ENCODE assay signal across 1 cellular context in the genomic region with DNA sequence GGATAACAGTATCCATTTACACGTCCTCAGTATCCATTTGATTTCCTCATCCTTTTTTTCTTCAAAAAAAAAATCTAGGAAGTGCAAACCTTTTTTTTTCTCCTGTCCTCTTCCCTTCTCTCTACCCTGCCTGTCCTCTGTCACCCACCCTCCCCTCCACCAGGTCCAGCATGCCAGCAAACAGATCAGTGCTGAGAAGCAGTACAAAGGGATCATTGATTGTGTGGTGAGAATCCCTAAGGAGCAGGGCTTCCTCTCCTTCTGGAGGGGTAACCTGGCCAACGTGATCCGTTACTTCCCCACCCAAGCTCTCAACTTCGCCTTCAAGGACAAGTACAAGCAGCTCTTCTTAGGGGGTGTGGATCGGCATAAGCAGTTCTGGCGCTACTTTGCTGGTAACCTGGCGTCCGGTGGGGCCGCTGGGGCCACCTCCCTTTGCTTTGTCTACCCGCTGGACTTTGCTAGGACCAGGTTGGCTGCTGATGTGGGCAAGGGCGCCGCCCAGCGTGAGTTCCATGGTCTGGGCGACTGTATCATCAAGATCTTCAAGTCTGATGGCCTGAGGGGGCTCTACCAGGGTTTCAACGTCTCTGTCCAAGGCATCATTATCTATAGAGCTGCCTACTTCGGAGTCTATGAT.
TF ChIP-seq lines count a peak whose summit lies in the region.

No MANE protein-coding gene starts in this region.

TF ChIP-seq in WTC11, 78 proteins besides CTCF, POLR2A, EP300 and RAD21 (continued from another document):
- TF ChIP-seq, protein P1, sequence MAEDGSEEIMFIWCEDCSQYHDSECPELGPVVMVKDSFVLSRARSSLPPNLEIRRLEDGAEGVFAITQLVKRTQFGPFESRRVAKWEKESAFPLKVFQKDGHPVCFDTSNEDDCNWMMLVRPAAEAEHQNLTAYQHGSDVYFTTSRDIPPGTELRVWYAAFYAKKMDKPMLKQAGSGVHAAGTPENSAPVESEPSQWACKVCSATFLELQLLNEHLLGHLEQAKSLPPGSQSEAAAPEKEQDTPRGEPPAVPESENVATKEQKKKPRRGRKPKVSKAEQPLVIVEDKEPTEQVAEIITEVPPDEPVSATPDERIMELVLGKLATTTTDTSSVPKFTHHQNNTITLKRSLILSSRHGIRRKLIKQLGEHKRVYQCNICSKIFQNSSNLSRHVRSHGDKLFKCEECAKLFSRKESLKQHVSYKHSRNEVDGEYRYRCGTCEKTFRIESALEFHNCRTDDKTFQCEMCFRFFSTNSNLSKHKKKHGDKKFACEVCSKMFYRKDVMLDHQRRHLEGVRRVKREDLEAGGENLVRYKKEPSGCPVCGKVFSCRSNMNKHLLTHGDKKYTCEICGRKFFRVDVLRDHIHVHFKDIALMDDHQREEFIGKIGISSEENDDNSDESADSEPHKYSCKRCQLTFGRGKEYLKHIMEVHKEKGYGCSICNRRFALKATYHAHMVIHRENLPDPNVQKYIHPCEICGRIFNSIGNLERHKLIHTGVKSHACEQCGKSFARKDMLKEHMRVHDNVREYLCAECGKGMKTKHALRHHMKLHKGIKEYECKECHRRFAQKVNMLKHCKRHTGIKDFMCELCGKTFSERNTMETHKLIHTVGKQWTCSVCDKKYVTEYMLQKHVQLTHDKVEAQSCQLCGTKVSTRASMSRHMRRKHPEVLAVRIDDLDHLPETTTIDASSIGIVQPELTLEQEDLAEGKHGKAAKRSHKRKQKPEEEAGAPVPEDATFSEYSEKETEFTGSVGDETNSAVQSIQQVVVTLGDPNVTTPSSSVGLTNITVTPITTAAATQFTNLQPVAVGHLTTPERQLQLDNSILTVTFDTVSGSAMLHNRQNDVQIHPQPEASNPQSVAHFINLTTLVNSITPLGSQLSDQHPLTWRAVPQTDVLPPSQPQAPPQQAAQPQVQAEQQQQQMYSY (CRISPR knock-in tag; IDR thresholded peaks at IDR 0.05) = no peak
- TF ChIP-seq, protein P2, sequence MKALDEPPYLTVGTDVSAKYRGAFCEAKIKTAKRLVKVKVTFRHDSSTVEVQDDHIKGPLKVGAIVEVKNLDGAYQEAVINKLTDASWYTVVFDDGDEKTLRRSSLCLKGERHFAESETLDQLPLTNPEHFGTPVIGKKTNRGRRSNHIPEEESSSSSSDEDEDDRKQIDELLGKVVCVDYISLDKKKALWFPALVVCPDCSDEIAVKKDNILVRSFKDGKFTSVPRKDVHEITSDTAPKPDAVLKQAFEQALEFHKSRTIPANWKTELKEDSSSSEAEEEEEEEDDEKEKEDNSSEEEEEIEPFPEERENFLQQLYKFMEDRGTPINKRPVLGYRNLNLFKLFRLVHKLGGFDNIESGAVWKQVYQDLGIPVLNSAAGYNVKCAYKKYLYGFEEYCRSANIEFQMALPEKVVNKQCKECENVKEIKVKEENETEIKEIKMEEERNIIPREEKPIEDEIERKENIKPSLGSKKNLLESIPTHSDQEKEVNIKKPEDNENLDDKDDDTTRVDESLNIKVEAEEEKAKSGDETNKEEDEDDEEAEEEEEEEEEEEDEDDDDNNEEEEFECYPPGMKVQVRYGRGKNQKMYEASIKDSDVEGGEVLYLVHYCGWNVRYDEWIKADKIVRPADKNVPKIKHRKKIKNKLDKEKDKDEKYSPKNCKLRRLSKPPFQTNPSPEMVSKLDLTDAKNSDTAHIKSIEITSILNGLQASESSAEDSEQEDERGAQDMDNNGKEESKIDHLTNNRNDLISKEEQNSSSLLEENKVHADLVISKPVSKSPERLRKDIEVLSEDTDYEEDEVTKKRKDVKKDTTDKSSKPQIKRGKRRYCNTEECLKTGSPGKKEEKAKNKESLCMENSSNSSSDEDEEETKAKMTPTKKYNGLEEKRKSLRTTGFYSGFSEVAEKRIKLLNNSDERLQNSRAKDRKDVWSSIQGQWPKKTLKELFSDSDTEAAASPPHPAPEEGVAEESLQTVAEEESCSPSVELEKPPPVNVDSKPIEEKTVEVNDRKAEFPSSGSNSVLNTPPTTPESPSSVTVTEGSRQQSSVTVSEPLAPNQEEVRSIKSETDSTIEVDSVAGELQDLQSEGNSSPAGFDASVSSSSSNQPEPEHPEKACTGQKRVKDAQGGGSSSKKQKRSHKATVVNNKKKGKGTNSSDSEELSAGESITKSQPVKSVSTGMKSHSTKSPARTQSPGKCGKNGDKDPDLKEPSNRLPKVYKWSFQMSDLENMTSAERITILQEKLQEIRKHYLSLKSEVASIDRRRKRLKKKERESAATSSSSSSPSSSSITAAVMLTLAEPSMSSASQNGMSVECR (CRISPR knock-in tag; IDR thresholded peaks at IDR 0.05; ENCODE audit: borderline replicate concordance) = no peak
- TF ChIP-seq ATF1 (CRISPR knock-in tag; IDR thresholded peaks at IDR 0.05) (no peak), IRF2 (CRISPR knock-in tag; IDR thresholded peaks at IDR 0.05; ENCODE audit: borderline replicate concordance, low read depth) (no peak), GABPB1 (CRISPR knock-in tag; IDR thresholded peaks at IDR 0.05) (no peak), CREM (CRISPR knock-in tag; IDR thresholded peaks at IDR 0.05) (no peak), ETV6 (CRISPR knock-in tag; IDR thresholded peaks at IDR 0.05) (no peak)
- TF ChIP-seq, protein P3, sequence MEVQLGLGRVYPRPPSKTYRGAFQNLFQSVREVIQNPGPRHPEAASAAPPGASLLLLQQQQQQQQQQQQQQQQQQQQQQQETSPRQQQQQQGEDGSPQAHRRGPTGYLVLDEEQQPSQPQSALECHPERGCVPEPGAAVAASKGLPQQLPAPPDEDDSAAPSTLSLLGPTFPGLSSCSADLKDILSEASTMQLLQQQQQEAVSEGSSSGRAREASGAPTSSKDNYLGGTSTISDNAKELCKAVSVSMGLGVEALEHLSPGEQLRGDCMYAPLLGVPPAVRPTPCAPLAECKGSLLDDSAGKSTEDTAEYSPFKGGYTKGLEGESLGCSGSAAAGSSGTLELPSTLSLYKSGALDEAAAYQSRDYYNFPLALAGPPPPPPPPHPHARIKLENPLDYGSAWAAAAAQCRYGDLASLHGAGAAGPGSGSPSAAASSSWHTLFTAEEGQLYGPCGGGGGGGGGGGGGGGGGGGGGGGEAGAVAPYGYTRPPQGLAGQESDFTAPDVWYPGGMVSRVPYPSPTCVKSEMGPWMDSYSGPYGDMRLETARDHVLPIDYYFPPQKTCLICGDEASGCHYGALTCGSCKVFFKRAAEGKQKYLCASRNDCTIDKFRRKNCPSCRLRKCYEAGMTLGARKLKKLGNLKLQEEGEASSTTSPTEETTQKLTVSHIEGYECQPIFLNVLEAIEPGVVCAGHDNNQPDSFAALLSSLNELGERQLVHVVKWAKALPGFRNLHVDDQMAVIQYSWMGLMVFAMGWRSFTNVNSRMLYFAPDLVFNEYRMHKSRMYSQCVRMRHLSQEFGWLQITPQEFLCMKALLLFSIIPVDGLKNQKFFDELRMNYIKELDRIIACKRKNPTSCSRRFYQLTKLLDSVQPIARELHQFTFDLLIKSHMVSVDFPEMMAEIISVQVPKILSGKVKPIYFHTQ (CRISPR knock-in tag; IDR thresholded peaks at IDR 0.05) = no peak
- TF ChIP-seq, protein P4, sequence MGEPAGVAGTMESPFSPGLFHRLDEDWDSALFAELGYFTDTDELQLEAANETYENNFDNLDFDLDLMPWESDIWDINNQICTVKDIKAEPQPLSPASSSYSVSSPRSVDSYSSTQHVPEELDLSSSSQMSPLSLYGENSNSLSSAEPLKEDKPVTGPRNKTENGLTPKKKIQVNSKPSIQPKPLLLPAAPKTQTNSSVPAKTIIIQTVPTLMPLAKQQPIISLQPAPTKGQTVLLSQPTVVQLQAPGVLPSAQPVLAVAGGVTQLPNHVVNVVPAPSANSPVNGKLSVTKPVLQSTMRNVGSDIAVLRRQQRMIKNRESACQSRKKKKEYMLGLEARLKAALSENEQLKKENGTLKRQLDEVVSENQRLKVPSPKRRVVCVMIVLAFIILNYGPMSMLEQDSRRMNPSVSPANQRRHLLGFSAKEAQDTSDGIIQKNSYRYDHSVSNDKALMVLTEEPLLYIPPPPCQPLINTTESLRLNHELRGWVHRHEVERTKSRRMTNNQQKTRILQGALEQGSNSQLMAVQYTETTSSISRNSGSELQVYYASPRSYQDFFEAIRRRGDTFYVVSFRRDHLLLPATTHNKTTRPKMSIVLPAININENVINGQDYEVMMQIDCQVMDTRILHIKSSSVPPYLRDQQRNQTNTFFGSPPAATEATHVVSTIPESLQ (CRISPR knock-in tag; IDR thresholded peaks at IDR 0.05) = no peak
- TF ChIP-seq, protein P5, sequence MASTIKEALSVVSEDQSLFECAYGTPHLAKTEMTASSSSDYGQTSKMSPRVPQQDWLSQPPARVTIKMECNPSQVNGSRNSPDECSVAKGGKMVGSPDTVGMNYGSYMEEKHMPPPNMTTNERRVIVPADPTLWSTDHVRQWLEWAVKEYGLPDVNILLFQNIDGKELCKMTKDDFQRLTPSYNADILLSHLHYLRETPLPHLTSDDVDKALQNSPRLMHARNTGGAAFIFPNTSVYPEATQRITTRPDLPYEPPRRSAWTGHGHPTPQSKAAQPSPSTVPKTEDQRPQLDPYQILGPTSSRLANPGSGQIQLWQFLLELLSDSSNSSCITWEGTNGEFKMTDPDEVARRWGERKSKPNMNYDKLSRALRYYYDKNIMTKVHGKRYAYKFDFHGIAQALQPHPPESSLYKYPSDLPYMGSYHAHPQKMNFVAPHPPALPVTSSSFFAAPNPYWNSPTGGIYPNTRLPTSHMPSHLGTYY (CRISPR knock-in tag; IDR thresholded peaks at IDR 0.05) = no peak
- TF ChIP-seq, protein P6, sequence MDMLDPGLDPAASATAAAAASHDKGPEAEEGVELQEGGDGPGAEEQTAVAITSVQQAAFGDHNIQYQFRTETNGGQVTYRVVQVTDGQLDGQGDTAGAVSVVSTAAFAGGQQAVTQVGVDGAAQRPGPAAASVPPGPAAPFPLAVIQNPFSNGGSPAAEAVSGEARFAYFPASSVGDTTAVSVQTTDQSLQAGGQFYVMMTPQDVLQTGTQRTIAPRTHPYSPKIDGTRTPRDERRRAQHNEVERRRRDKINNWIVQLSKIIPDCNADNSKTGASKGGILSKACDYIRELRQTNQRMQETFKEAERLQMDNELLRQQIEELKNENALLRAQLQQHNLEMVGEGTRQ (CRISPR knock-in tag; IDR thresholded peaks at IDR 0.05) = no peak
